20 cellular contexts compared by ENCODE assay signal in the genomic region with DNA sequence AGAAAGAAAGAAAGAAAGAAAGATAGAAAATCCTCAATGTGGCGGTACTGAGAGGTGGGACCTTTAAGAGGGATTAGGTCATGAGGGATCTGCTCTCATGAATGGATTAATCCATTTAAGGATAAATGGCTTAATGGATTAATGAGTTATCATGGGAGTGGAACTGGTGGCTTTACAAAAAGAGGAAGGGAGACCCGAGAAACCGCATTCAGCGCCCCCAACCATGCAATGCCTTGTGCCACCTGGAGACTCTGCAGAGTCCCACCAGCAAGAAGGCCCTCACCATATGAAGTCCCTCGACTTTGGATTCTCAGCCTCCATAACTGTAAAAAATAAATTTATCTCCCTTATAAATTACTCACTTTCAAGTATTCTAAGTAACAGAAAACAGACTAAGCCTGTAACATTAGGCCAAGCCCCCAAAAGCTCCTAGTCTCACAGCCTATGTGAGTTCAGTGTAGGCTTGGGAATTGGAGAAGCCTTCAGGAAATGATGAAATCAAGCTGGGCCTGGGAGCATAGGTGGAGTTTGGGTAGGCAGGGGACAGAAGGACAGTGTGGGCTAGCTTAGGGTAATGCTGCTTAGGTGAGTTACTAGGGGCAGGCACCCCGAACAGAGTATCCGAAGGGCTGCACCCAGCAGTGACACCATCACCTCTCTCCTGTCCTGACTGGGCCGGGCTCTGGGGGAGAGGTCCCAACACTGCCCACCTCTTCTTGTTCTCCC. TPM values are rescaled to one million over a fixed set of nuclear protein-coding genes. Genes with fewer than 3 reads are reported as not detected.
DNase-seq lines count a peak whose midpoint lies in the region; FAIRE-seq and TF ChIP-seq lines count a peak whose summit lies in the region.
"Had no signal": no experiment of that assay in that cellular context is flagged by ENCODE, and none has a peak within 500 bp of the region (broad histone marks: within the 10 kb centered on the region; RNA-seq: fewer than 3 reads in every experiment).

No MANE protein-coding gene starts in this region.

- H4K8ac ChIP-seq in H1 (ENCODE audit: extremely low read depth, insufficient read depth, low read length) = peak overlapping the region; percentile 35; the same call in 1 of the 2 replicates

- H3K27ac ChIP-seq in H1 (ENCODE audit: low read depth, low read length) = no peak overlapping the region
- no peak overlapping the region for H3K27ac ChIP-seq in MM.1S (ENCODE audit: low read length)
- H3K27ac ChIP-seq: Peyer's patch, stomach, vagina, VCaP had no signal

- H3K9ac ChIP-seq in H1 (replicated peaks in 1 of 4; ENCODE audit: extremely low read depth in 1 of 4, low read depth in 3 of 4, low read length in 3 of 4) (no peak overlapping the region), MM.1S (ENCODE audit: low read length) (no peak overlapping the region)

- no peak overlapping the region for H3K4me2 ChIP-seq in H1 (ENCODE audit: insufficient read depth in 1 of 2, low read depth in 2 of 2, low read length in 2 of 2)
- no peak overlapping the region for H3K4me2 ChIP-seq in MM.1S (ENCODE audit: low read depth, low read length)

- TF ChIP-seq RAD21 in H1 (IDR thresholded peaks at IDR 0.05 in 1 of 2, conservative IDR thresholded peaks at IDR 0.05 in 1 of 2; ENCODE audit: low read depth in 2 of 2, low read length in 2 of 2) = no peak

- no peaks in the 10 kb centered on the region for H3K79me1 ChIP-seq in H1 (ENCODE audit: low read depth, low read length)

- H3K79me2 ChIP-seq in H1 (ENCODE audit: control insufficient read depth in 1 of 2, insufficient read depth in 2 of 2, low read length in 2 of 2) (no peaks in the 10 kb centered on the region), MM.1S (ENCODE audit: low read length) (no peaks in the 10 kb centered on the region)

- no peaks in the 10 kb centered on the region for H3K9me2 ChIP-seq in MM.1S (replicated peaks; ENCODE audit: insufficient read depth, low read length)

- H3K23me2 ChIP-seq in H1 (ENCODE audit: low read depth, low read length) = no peaks in the 10 kb centered on the region

- no peak overlapping the region for H2BK120ac ChIP-seq in H1 (replicated peaks; ENCODE audit: low read depth, low read length)

- FAIRE-seq in GM12891 (lab: Jason Lieb, UNC) (no peak), H1 (lab: Jason Lieb, UNC) (no peak)
- FAIRE-seq: kidney had no signal

- H3K36me3 ChIP-seq in H1 (ENCODE audit: control insufficient read depth in 2 of 4, insufficient read depth in 4 of 4, low read length in 3 of 4) = no peaks in the 10 kb centered on the region
- no peaks in the 10 kb centered on the region for H3K36me3 ChIP-seq in MM.1S (replicated peaks; ENCODE audit: insufficient read depth, low read length)
- H3K36me3 ChIP-seq: Peyer's patch, stomach, vagina had no signal

- H2AFZ ChIP-seq in H1 (ENCODE audit: low read length) = no peak overlapping the region
- no peak overlapping the region for H2AFZ ChIP-seq in MM.1S (ENCODE audit: low read length)

- WGBS in H1 (ENCODE audit: extremely low coverage in 1 of 2, insufficient coverage in 1 of 2, insufficient read length in 1 of 2, insufficient replicate concordance in 2 of 2, low coverage in 1 of 2, low lambda C conversion rate in 2 of 2, missing lambda C conversion rate in 1 of 2), 2 experiments = 74% methylated on average over 8 of the region's 8 CpGs; no CpG with 5 or more reads in 1 of the 2 experiments

- TF ChIP-seq EP300 in H1 (IDR thresholded peaks at IDR 0.05; ENCODE audit: borderline replicate concordance in 1 of 2, low read depth in 2 of 2, low read length in 2 of 2) = no peak

- no peaks in the 10 kb centered on the region for H3K9me3 ChIP-seq in H1 (ENCODE audit: insufficient read depth in 2 of 2, low read depth in 1 of 2, low read length in 1 of 2)
- H3K9me3 ChIP-seq in MM.1S (replicated peaks; ENCODE audit: insufficient read depth, low read length) = no peaks in the 10 kb centered on the region
- H3K9me3 ChIP-seq: Peyer's patch, stomach, vagina had no signal

- no peak overlapping the region for H3K18ac ChIP-seq in H1 (ENCODE audit: extremely low read depth, low read length)

- H4K5ac ChIP-seq in H1 (ENCODE audit: insufficient read length, low read depth, low read length) = no peak overlapping the region

- H3K4ac ChIP-seq in H1 (replicated peaks; ENCODE audit: insufficient read length, low read depth, low read length) = no peak overlapping the region

- TF ChIP-seq CTCF in H1 (IDR thresholded peaks at IDR 0.05; ENCODE audit: control extremely low read depth in 1 of 3, insufficient read depth in 1 of 3, low read depth in 1 of 3, low read length in 3 of 3) (no peak), mesothelial cell of epicardium (IDR thresholded peaks at IDR 0.05; ENCODE audit: unreplicated experiment) (no peak), MM.1S (IDR thresholded peaks at IDR 0.05; ENCODE audit: low read length) (no peak)

- H2BK15ac ChIP-seq in H1 (ENCODE audit: low read length) = no peak overlapping the region

- H2AK5ac ChIP-seq in H1 (ENCODE audit: low read depth, low read length) = no peak overlapping the region

- no peak overlapping the region for H2BK5ac ChIP-seq in H1 (ENCODE audit: low read depth, low read length)

- no peaks in the 10 kb centered on the region for H3K27me3 Mint-ChIP-seq in mesothelial cell of epicardium (ENCODE audit: low read depth)

- peaks cover 0 to 6% (median under 1%) of the 10 kb centered on the region in 4 experiments; a peak in 3 of 7 replicates for H3K4me1 ChIP-seq in H1 (replicated peaks in 1 of 4; ENCODE audit: control insufficient read depth in 3 of 4, insufficient read depth in 4 of 4, low read length in 3 of 4)
- H3K4me1 ChIP-seq in MM.1S (ENCODE audit: low read length) = no peaks in the 10 kb centered on the region
- H3K4me1 ChIP-seq: Peyer's patch, stomach, vagina had no signal

- no peak overlapping the region for H2BK20ac ChIP-seq in H1 (ENCODE audit: low read length)

- H3K56ac ChIP-seq in H1 (replicated peaks; ENCODE audit: insufficient read length, low read depth, low read length) = no peak overlapping the region

- DNase-seq in GM12891 (ENCODE audit: insufficient read length, low spot score) = no peak
- peak; percentile 45 for DNase-seq in NCI-H524 treated with DMSO at 0.1 percent for 48 hours (lab: John Stamatoyannopoulos, UW)
- no peak for DNase-seq in H1 (ENCODE audit: low read depth in 1 of 2, low spot score in 2 of 2)
- DNase-seq in mesothelial cell of epicardium (ENCODE audit: low spot score in 2 of 2, unreplicated experiment in 2 of 2) = no peak
- DNase-seq in MM.1S = no peak
- DNase-seq in NOMO-1 treated with DMSO at 0.1 percent for 48 hours (lab: John Stamatoyannopoulos, UW; ENCODE audit: unreplicated experiment) = no peak
- no peak for DNase-seq in T-helper 9 cell
- no peak for DNase-seq in ecto neural progenitor cell (ENCODE audit: low spot score)
- DNase-seq: activated naive CD8-positive, alpha-beta T cell treated with anti-CD3 and anti-CD28 coated beads, Interleukin-2, amount 10 ng/mL, durations not matched to agents 7 days and 5 days; central memory CD4-positive, alpha-beta T cell; effector memory CD4-positive, alpha-beta T cell; hippocampal formation; kidney; NCI-H748 treated with DMSO at 0.1 percent for 48 hours; nucleus accumbens; stomach; T-cell had no signal

- no peak overlapping the region for H3K23ac ChIP-seq in H1 (ENCODE audit: insufficient read length)

- 0 out of 7 replicates have a peak, but pooled peaks cover 0 to 2% (median 0%) of the 10 kb centered on the region in 4 experiments for H3K27me3 ChIP-seq in H1 (replicated peaks in 1 of 4; ENCODE audit: control insufficient read depth in 3 of 4, extremely low read depth in 1 of 4, insufficient read depth in 3 of 4, low read length in 3 of 4)
- no peaks in the 10 kb centered on the region for H3K27me3 ChIP-seq in MM.1S (replicated peaks; ENCODE audit: insufficient read depth, low read length)
- H3K27me3 ChIP-seq: Peyer's patch, stomach, vagina had no signal

- CTCF ChIA-PET in H1 (lab: Charles Lee; ENCODE audit: partially characterized antibody) = interaction anchor here (1.0 to 3.4 kb wide), 5 partner anchors 9 to 38 kb away, joined by 3 to 14 read pairs (median 3); no protein-coding TSS in a partner anchor

- TF ChIP-seq POLR2A in GM12891 (IDR thresholded peaks at IDR 0.05; ENCODE audit: low read depth, low read length) (no peak), H1 (IDR thresholded peaks at IDR 0.05; ENCODE audit: control extremely low read depth in 1 of 2, low read depth in 2 of 2, low read length in 2 of 2) (no peak)

- no peak overlapping the region for H3K14ac ChIP-seq in H1 (ENCODE audit: insufficient read length)

- no peak overlapping the region for H3K4me3 Mint-ChIP-seq in mesothelial cell of epicardium
- H3K4me3 Mint-ChIP-seq: activated naive CD8-positive, alpha-beta T cell treated with anti-CD3 and anti-CD28 coated beads, Interleukin-2, amount 10 ng/mL, durations not matched to agents 7 days and 5 days; T-cell had no signal

- no peak overlapping the region for H4K91ac ChIP-seq in H1 (replicated peaks; ENCODE audit: insufficient read length, low read length)

- POLR2A ChIA-PET in H1 (lab: Charles Lee; ENCODE audit: partially characterized antibody) = interaction anchor here (1.0 to 1.2 kb wide), 2 partner anchors 9 to 10 kb away, joined by 3 read pairs; no protein-coding TSS in a partner anchor

- H3K4me1 Mint-ChIP-seq in mesothelial cell of epicardium = peaks cover 4% of the 10 kb centered on the region
- H3K4me1 Mint-ChIP-seq: activated naive CD8-positive, alpha-beta T cell treated with anti-CD3 and anti-CD28 coated beads, Interleukin-2, amount 10 ng/mL, durations not matched to agents 7 days and 5 days; T-cell had no signal

- no peak overlapping the region for H2BK12ac ChIP-seq in H1 (ENCODE audit: low read depth, low read length)

- H3K4me3 ChIP-seq in H1 (ENCODE audit: extremely low read depth in 1 of 4, insufficient read depth in 2 of 4, low read depth in 3 of 4, low read length in 4 of 4) (no peak overlapping the region), MM.1S (ENCODE audit: low read length) (no peak overlapping the region)
- H3K4me3 ChIP-seq: Peyer's patch, stomach, vagina had no signal

- no peaks in the 10 kb centered on the region for H3F3A ChIP-seq in MM.1S (ENCODE audit: insufficient read depth, low read length)

- H3K27ac Mint-ChIP-seq in mesothelial cell of epicardium = peak overlapping the region; percentile 64
- H3K27ac Mint-ChIP-seq: activated naive CD8-positive, alpha-beta T cell treated with anti-CD3 and anti-CD28 coated beads, Interleukin-2, amount 10 ng/mL, durations not matched to agents 7 days and 5 days had no signal

- no peaks in the 10 kb centered on the region for H4K20me1 ChIP-seq in H1 (replicated peaks in 1 of 2; ENCODE audit: control insufficient read depth in 1 of 2, insufficient read depth in 2 of 2, low read length in 2 of 2)
- no peaks in the 10 kb centered on the region for H4K20me1 ChIP-seq in MM.1S (ENCODE audit: insufficient read depth, low read length)

- no peaks in the 10 kb centered on the region for H3K36me3 Mint-ChIP-seq in mesothelial cell of epicardium
- H3K36me3 Mint-ChIP-seq: activated naive CD8-positive, alpha-beta T cell treated with anti-CD3 and anti-CD28 coated beads, Interleukin-2, amount 10 ng/mL, durations not matched to agents 7 days and 5 days; T-cell had no signal

- peaks cover 3% of the 10 kb centered on the region for H3K9me3 Mint-ChIP-seq in mesothelial cell of epicardium
- H3K9me3 Mint-ChIP-seq: T-cell had no signal

RNA-seq across cellular contexts. Expression of a gene that starts 36.2 kb away (rescaled TPM):
- polyA plus RNA-seq in GM12891 (2012; ENCODE audit: low read depth, missing spikeins) = 3.4 TPM
- 12.1 and 12.6 TPM in 2 replicates for total RNA-seq in H1 (2021; fragmentation: NEBNext Ultra II Directional; extraction: Animal tissue kit (Norgen Biotek cat#: 25700))
- polyA plus RNA-seq in H1 (2011; rRNA removed) = 6.8 and 7.0 TPM in 2 replicates
- 5.0 TPM for polyA plus RNA-seq in H1 (2011; cell fraction: cytosol; rRNA removed)
- polyA plus RNA-seq in H1 (2011; cell fraction: nucleus; rRNA removed) = 5.5 TPM
- 7.2 to 8.6 TPM (median 7.7 TPM) in 4 replicates for polyA plus RNA-seq in H1 (2012, experiment 1 of 2)
- polyA plus RNA-seq in H1 (2012, experiment 2 of 2) = 6.3 TPM
- 9.3 TPM for polyA plus RNA-seq in H1 (2013, experiment 1 of 2)
- polyA plus RNA-seq in H1 (2013, experiment 2 of 2) = 11.6 TPM
- 6.6 and 7.3 TPM in 2 replicates for polyA minus RNA-seq in H1 (2011; rRNA and poly(A)+ RNA removed)
- 6.5 TPM for polyA minus RNA-seq in H1 (2011; cell fraction: cytosol; rRNA and poly(A)+ RNA removed)
- polyA minus RNA-seq in H1 (2011; cell fraction: nucleus; rRNA and poly(A)+ RNA removed) = 4.8 TPM
- 45.5 to 50.6 TPM (median 47.0 TPM) in 3 replicates for total RNA-seq in mesothelial cell of epicardium
